Comparison of ENCODE assay signal across 7 cellular contexts in the genomic region with DNA sequence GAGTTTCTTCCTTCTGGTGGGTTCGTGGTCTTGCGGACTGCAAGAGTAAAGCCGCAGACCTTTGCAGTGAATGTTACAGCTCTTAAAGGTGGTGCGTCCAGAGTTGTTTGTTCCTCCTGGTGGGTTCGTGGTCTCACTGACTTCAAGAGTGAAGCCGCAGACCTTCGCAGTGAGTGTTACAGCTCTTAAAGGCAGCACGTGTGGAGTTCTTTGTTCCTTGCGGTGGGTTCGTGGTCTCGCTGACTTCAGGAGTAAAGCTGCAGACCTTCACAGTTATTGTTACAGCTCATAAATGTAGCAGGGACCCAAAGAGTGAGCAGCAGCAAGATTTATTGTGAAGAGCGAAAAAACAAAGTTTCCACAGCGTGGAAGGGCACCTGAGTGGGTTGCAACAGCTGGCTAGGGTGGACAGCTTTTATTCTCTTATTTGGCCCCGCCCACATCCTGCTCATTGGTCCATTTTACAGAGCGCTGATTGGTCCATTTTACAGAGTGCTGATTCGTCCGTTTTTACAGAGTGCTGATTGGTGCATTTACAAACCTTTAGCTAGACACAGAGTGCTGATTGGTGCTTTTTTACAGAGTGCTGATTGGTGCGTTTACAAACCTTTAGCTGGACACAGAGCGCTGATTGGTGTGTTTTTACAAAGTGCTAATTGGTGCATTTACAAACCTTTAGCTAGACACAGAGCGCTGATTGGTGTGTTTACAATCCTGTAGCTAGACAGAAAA. TPM values are rescaled to one million over a fixed set of nuclear protein-coding genes. Genes with fewer than 3 reads are reported as not detected.
DNase-seq lines count a peak whose midpoint lies in the region; ATAC-seq and TF ChIP-seq lines count a peak whose summit lies in the region.
"Not testable (repeated sequence)": the region's sequence is repeated elsewhere in the genome, so short reads cannot be mapped to it uniquely, and the experiment has no call there.

No MANE protein-coding gene starts in this region.

- ATAC-seq in DND-41 (ENCODE audit: insufficient read depth, low read depth) = peak; percentile 91
- not testable (repeated sequence) for ATAC-seq in T-helper 17 cell; activated CD8-positive, alpha-beta memory T cell treated with anti-CD3 and anti-CD28 coated beads, Interleukin-2, amount 10 ng/mL, durations not matched to agents 7 days and 5 days
- peak; percentile 74 for ATAC-seq in effector memory CD8-positive, alpha-beta T cell (replicated peaks)
- ATAC-seq in naive thymus-derived CD8-positive, alpha-beta T cell = peak; percentile 66 to 68

- peak; percentile 59 for DNase-seq in DND-41
- DNase-seq in T-helper 17 cell; effector memory CD8-positive, alpha-beta T cell: not testable (repeated sequence)
- DNase-seq in activated CD8-positive, alpha-beta memory T cell treated with anti-CD3 and anti-CD28 coated beads, Interleukin-2, amount 10 ng/mL, durations not matched to agents 7 days and 5 days = peak; percentile 44
- DNase-seq in naive thymus-derived CD8-positive, alpha-beta T cell = peak in 5 of 10 donors; percentile 6 to 50 (median 39)
- DNase-seq in testis = peak; percentile 53

- H3K9me3 Mint-ChIP-seq in activated CD8-positive, alpha-beta memory T cell treated with anti-CD3 and anti-CD28 coated beads, Interleukin-2, amount 10 ng/mL, durations not matched to agents 7 days and 5 days (ENCODE audit: low read depth); effector memory CD8-positive, alpha-beta T cell; naive thymus-derived CD8-positive, alpha-beta T cell: not testable (repeated sequence)

- H3K4me3 Mint-ChIP-seq in T-helper 17 cell = peak overlapping the region; percentile 16
- not testable (repeated sequence) for H3K4me3 Mint-ChIP-seq in activated CD8-positive, alpha-beta memory T cell treated with anti-CD3 and anti-CD28 coated beads, Interleukin-2, amount 10 ng/mL, durations not matched to agents 7 days and 5 days
- H3K4me3 Mint-ChIP-seq in effector memory CD8-positive, alpha-beta T cell = peak overlapping the region; percentile 18 to 47
- peak overlapping the region in 7 of 10 donors; percentile 25 to 69 (median 48) for H3K4me3 Mint-ChIP-seq in naive thymus-derived CD8-positive, alpha-beta T cell

- H4K20me1 ChIP-seq in BLaER1; DND-41 (ENCODE audit: insufficient read depth, low read length): not testable (repeated sequence)

- not testable (repeated sequence) for H3K4me3 ChIP-seq in BLaER1; DND-41 (ENCODE audit: low read depth in 1 of 2, low read length in 2 of 2); testis

- intact Hi-C loops in testis (cut with DNase I; ENCODE audit: low total_unique reads) = not testable (repeated sequence)

- H3K79me2 ChIP-seq in DND-41 (ENCODE audit: insufficient read depth, low read length) = not testable (repeated sequence)

- not testable (repeated sequence) for H3K4me1 ChIP-seq in BLaER1; DND-41 (ENCODE audit: insufficient read depth, low read length); testis

- not testable (repeated sequence) for H3K36me3 ChIP-seq in BLaER1; DND-41 (ENCODE audit: insufficient read depth, low read length); testis (ENCODE audit: low read depth, missing control alignments)

- H3K9me3 ChIP-seq in BLaER1 = peaks cover 16% of the 10 kb centered on the region
- not testable (repeated sequence) for H3K9me3 ChIP-seq in DND-41 (ENCODE audit: insufficient read depth, low read length, severe bottlenecking); T-helper 17 cell (ENCODE audit: control insufficient read depth, low read length, poor library complexity, severe bottlenecking); testis

- H3K27ac ChIP-seq in BLaER1; DND-41 (ENCODE audit: low read length); testis: not testable (repeated sequence)

- not testable (repeated sequence) for H3K4me1 Mint-ChIP-seq in T-helper 17 cell; activated CD8-positive, alpha-beta memory T cell treated with anti-CD3 and anti-CD28 coated beads, Interleukin-2, amount 10 ng/mL, durations not matched to agents 7 days and 5 days; effector memory CD8-positive, alpha-beta T cell (ENCODE audit: low read depth in 2 of 2); naive thymus-derived CD8-positive, alpha-beta T cell

- not testable (repeated sequence) for TF ChIP-seq POLR2A in testis (IDR thresholded peaks at IDR 0.05)

- H3K27me3 Mint-ChIP-seq in T-helper 17 cell = peaks cover 22% of the 10 kb centered on the region
- not testable (repeated sequence) for H3K27me3 Mint-ChIP-seq in activated CD8-positive, alpha-beta memory T cell treated with anti-CD3 and anti-CD28 coated beads, Interleukin-2, amount 10 ng/mL, durations not matched to agents 7 days and 5 days
- H3K27me3 Mint-ChIP-seq in effector memory CD8-positive, alpha-beta T cell = peaks cover 17 to 36% of the 10 kb centered on the region in 2 donors
- H3K27me3 Mint-ChIP-seq in naive thymus-derived CD8-positive, alpha-beta T cell = peaks cover 8 to 23% (median 17%) of the 10 kb centered on the region in 5 donors

- not testable (repeated sequence) for H3K27ac Mint-ChIP-seq in T-helper 17 cell; activated CD8-positive, alpha-beta memory T cell treated with anti-CD3 and anti-CD28 coated beads, Interleukin-2, amount 10 ng/mL, durations not matched to agents 7 days and 5 days; effector memory CD8-positive, alpha-beta T cell
- peak overlapping the region in 5 of 10 donors; percentile 11 to 79 (median 58) for H3K27ac Mint-ChIP-seq in naive thymus-derived CD8-positive, alpha-beta T cell

- WGBS in testis, 2 donors = 85 to 95% methylated on average over 20 of the region's 20 CpGs

- H3K9ac ChIP-seq in BLaER1; DND-41 (ENCODE audit: low read depth, low read length): not testable (repeated sequence)

- not testable (repeated sequence) for TF ChIP-seq CTCF in DND-41 (IDR thresholded peaks at IDR 0.05; ENCODE audit: borderline replicate concordance, extremely low read depth, low read length, poor library complexity, severe bottlenecking); testis (IDR thresholded peaks at IDR 0.05)

- not testable (repeated sequence) for H3K27me3 ChIP-seq in BLaER1; DND-41 (ENCODE audit: insufficient read depth, low read length, poor library complexity); testis

- H2AFZ ChIP-seq in DND-41 (ENCODE audit: low read depth, low read length) = not testable (repeated sequence)

- H3K4me2 ChIP-seq in BLaER1 = peak overlapping the region; percentile 53
- not testable (repeated sequence) for H3K4me2 ChIP-seq in DND-41 (ENCODE audit: insufficient read depth, low read length)

- H3K36me3 Mint-ChIP-seq in T-helper 17 cell (ENCODE audit: low read depth); activated CD8-positive, alpha-beta memory T cell treated with anti-CD3 and anti-CD28 coated beads, Interleukin-2, amount 10 ng/mL, durations not matched to agents 7 days and 5 days; effector memory CD8-positive, alpha-beta T cell (ENCODE audit: insufficient read depth); naive thymus-derived CD8-positive, alpha-beta T cell: not testable (repeated sequence)

- CTCF ChIA-PET in activated CD8-positive, alpha-beta memory T cell treated with anti-CD3 and anti-CD28 coated beads, Interleukin-2, amount 10 ng/mL, durations not matched to agents 7 days and 5 days (lab: Charles Lee) = not testable (repeated sequence)

- POLR2A ChIA-PET in naive thymus-derived CD8-positive, alpha-beta T cell (lab: Charles Lee) = not testable (repeated sequence)

RNA-seq across cellular contexts. Expression of gene TSC22D1, which starts 17.9 kb away (rescaled TPM):
- total RNA-seq in T-helper 17 cell = 10 to 100 TPM; 31.2 to 85.4 TPM
- total RNA-seq in activated CD8-positive, alpha-beta memory T cell treated with anti-CD3 and anti-CD28 coated beads, Interleukin-2, amount 10 ng/mL, durations not matched to agents 7 days and 5 days = 10 to 100 TPM in 1 of 2 experiments, 1 to 10 TPM in 1; 8.0 to 17.9 TPM
- total RNA-seq in naive thymus-derived CD8-positive, alpha-beta T cell = 10 to 100 TPM; 33.7 to 37.7 TPM
- 1 to 10 TPM; 4.1 to 9.5 (median 7.5) TPM for polyA plus RNA-seq in naive thymus-derived CD8-positive, alpha-beta T cell
- total RNA-seq in testis = 100 to 1,000 TPM; 189 to 193 TPM
- polyA plus RNA-seq in testis (ENCODE audit: insufficient read depth, low read depth, low replicate concordance) = 227 TPM
